Comparison of ENCODE assay signal across 17 cellular contexts in genomic region chr4:90495211-90495610, GRCh38.
"Had no signal": no experiment of that assay in that cellular context is flagged by ENCODE, and none has a peak within 500 bp of the region (broad histone marks: within the 10 kb centered on the region; RNA-seq: fewer than 3 reads in every experiment).

No MANE protein-coding gene starts in this region.

- H3K4me3 ChIP-seq: dorsolateral prefrontal cortex, gastrocnemius medialis, heart right ventricle, lower lobe of right lung, tibial nerve, uterus had no signal

- H3K4me1 Mint-ChIP-seq: endodermal cell, nephron progenitor cell had no signal

- H3K27me3 ChIP-seq: dorsolateral prefrontal cortex, gastrocnemius medialis, heart right ventricle, tibial nerve, uterus had no signal

- H3K36me3 ChIP-seq: gastrocnemius medialis, heart right ventricle, lower lobe of right lung, tibial nerve, uterus had no signal

- H3K4me3 Mint-ChIP-seq: activated CD4-positive, alpha-beta memory T cell treated with anti-CD3 and anti-CD28 coated beads for 36 hours; activated T-cell treated with anti-CD3 and anti-CD28 coated beads, Interleukin-2, amount 50 U/mL, for 4 hours; endodermal cell; nephron progenitor cell had no signal

- H3K27ac ChIP-seq: gastrocnemius medialis, heart right ventricle, lower lobe of right lung, tibial nerve, uterus had no signal

- DNase-seq: activated CD4-positive, alpha-beta memory T cell treated with anti-CD3 and anti-CD28 coated beads for 36 hours; activated effector memory CD4-positive, alpha-beta T cell treated with Interleukin-2 at 50 U/mL for 16 hours; activated naive CD4-positive, alpha-beta T cell treated with anti-CD3 and anti-CD28 coated beads, Interleukin-2, amount 50 U/mL, for 16 hours; activated T-cell treated with anti-CD3 and anti-CD28 coated beads, Interleukin-2, amount 50 U/mL, for 4 hours; dorsolateral prefrontal cortex; endodermal cell; erythroblast; gastrocnemius medialis; heart right ventricle; left cardiac atrium; lower lobe of right lung; nephron progenitor cell; occipital lobe; stimulated activated naive CD4-positive, alpha-beta T cell; substantia nigra; uterus had no signal

- H3K36me3 Mint-ChIP-seq: activated CD4-positive, alpha-beta memory T cell treated with anti-CD3 and anti-CD28 coated beads for 36 hours had no signal

- ATAC-seq: activated T-cell treated with anti-CD3 and anti-CD28 coated beads, Interleukin-2, amount 50 U/mL, for 4 hours; gastrocnemius medialis; heart right ventricle; left cardiac atrium; lower lobe of right lung had no signal

- H3K9me3 ChIP-seq: gastrocnemius medialis, uterus had no signal

- H3K27me3 Mint-ChIP-seq: activated CD4-positive, alpha-beta memory T cell treated with anti-CD3 and anti-CD28 coated beads for 36 hours had no signal

- H3K27ac Mint-ChIP-seq: activated CD4-positive, alpha-beta memory T cell treated with anti-CD3 and anti-CD28 coated beads for 36 hours; endodermal cell; nephron progenitor cell had no signal
